ENCODE assay signal across 2 cellular contexts in the genomic region with DNA sequence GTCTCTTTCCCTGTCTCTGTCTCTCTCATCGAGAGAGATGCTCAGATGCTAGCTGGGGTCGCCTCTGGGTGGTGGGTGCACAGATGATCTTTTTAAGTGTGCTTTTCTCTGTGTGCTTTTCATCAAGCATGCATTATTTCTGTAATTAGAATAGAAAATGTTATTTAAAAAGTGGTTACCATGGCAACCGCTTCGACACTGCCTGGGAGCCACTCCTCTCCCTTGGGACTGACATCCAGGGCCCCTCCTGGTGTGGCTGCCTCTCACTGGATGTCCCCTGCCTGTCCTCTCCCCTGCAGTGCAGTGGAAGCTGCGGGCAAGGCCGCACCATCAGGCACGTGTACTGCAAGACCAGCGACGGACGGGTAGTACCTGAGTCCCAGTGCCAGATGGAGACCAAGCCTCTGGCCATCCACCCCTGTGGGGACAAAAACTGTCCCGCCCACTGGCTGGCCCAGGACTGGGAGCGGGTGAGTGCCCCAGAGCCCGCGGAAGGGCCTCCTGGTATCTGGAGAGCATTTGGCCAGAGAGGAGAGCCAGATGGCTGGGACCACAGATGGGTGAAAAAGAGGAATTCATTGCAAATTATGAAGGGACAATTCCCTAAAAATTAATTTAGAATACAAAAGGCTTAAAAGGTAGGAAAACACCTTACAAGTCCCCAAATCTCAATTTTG.
TF ChIP-seq lines count a peak whose summit lies in the region.

No MANE protein-coding gene starts in this region.

TF ChIP-seq in IMR-90, 13 proteins besides CTCF, POLR2A, EP300 and RAD21:
- no peak for TF ChIP-seq RFX5 (IDR thresholded peaks at IDR 0.05; ENCODE audit: low read depth, low read length)

TF ChIP-seq in GM12878, 131 proteins besides CTCF, POLR2A, EP300 and RAD21:
- TF ChIP-seq ZNF622 (IDR thresholded peaks at IDR 0.05): no peak
- TF ChIP-seq JUNB (IDR thresholded peaks at IDR 0.05): no peak
- TF ChIP-seq, protein P1, sequence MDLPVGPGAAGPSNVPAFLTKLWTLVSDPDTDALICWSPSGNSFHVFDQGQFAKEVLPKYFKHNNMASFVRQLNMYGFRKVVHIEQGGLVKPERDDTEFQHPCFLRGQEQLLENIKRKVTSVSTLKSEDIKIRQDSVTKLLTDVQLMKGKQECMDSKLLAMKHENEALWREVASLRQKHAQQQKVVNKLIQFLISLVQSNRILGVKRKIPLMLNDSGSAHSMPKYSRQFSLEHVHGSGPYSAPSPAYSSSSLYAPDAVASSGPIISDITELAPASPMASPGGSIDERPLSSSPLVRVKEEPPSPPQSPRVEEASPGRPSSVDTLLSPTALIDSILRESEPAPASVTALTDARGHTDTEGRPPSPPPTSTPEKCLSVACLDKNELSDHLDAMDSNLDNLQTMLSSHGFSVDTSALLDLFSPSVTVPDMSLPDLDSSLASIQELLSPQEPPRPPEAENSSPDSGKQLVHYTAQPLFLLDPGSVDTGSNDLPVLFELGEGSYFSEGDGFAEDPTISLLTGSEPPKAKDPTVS (IDR thresholded peaks at IDR 0.05; ENCODE audit: low read depth, low read length): no peak
- TF ChIP-seq BMI1 (IDR thresholded peaks at IDR 0.05; ENCODE audit: borderline replicate concordance): peak; percentile 69; the same call in 1 of the 2 replicates
